Comparison of ENCODE assay signal across 7 cellular contexts in genomic region chr7:79141252-79141651, GRCh38.
"Had no signal": no experiment of that assay in that cellular context is flagged by ENCODE, and none has a peak within 500 bp of the region (broad histone marks: within the 10 kb centered on the region; RNA-seq: fewer than 3 reads in every experiment).

No MANE protein-coding gene starts in this region.

- H3K9me3 ChIP-seq: HAP-1 had no signal

- ATAC-seq: GM23338, HCT116, HepG2 had no signal

- H3K36me3 ChIP-seq: HAP-1 had no signal

- H3K4me3 ChIP-seq: GM23338, HAP-1 had no signal

- DNase-seq: H7, HFFc6 had no signal

- H3K27ac ChIP-seq: HL-60 had no signal

- H3K4me1 ChIP-seq: HAP-1 had no signal
